8 cellular contexts compared by ENCODE assay signal in genomic region chr17:28760987-28761562, GRCh38. TPM values are rescaled to one million over a fixed set of nuclear protein-coding genes. Genes with fewer than 3 reads are reported as not detected.
DNase-seq lines count a peak whose midpoint lies in the region; ATAC-seq, FAIRE-seq and TF ChIP-seq lines count a peak whose summit lies in the region.
"Had no signal": no experiment of that assay in that cellular context is flagged by ENCODE, and none has a peak within 500 bp of the region (broad histone marks: within the 10 kb centered on the region; RNA-seq: fewer than 3 reads in every experiment).

No MANE protein-coding gene starts in this region.

- WGBS in heart left ventricle, 4 donors = 26 to 55% (median 39%) methylated on average over 5 to 7 of the region's 7 CpGs
- 46 to 47% (median 47%) methylated on average over 7 of the region's 7 CpGs for WGBS in small intestine, 3 donors

- no peak for TF ChIP-seq CTCF in heart left ventricle (IDR thresholded peaks at IDR 0.05)

- DNase-seq in T1000 (lab: John Stamatoyannopoulos, UW) = peak; percentile 35
- DNase-seq in heart left ventricle = peak; percentile 50 to 82 (median 69)
- DNase-seq in small intestine = peak; percentile 48
- no peak for DNase-seq in NCI-H82 (lab: John Stamatoyannopoulos, UW)

- no peak overlapping the region for H3K4me3 Mint-ChIP-seq in IgD-negative memory B cell

- peaks cover 4 to 16% (median 7%) of the 10 kb centered on the region in 3 donors for H3K4me1 Mint-ChIP-seq in IgD-negative memory B cell

- intact Hi-C loops in heart left ventricle (cut with DNase I) = loop anchor here in 9 of 10 donors (5.0 to 10.0 kb wide), 14 partner anchors 39 to 186 kb away; partner anchors contain the start of genes FLOT2 (in 3 of the 9), FAM222B (in 2 of the 9), DHRS13 (in 1 of the 9) and ERAL1 (in 1 of the 9)

- no peak for FAIRE-seq in small intestine (lab: Jason Lieb, UNC)

- TF ChIP-seq POLR2A in heart left ventricle (IDR thresholded peaks at IDR 0.05) = no peak

- H3K4me3 ChIP-seq in heart left ventricle (no peak overlapping the region), small intestine (ENCODE audit: low read depth in 1 of 2, low read length in 2 of 2) (no peak overlapping the region)

- H3K9me3 ChIP-seq in heart left ventricle (no peaks in the 10 kb centered on the region), small intestine (ENCODE audit: control insufficient read depth, low read depth) (no peaks in the 10 kb centered on the region)

- peak overlapping the region in 9 of 12 donors; percentile 5 to 46 (median 30) for H3K27ac ChIP-seq in heart left ventricle
- peak overlapping the region in 1 of 2 donors; percentile 1 for H3K27ac ChIP-seq in small intestine (ENCODE audit: low read depth in 1 of 2, low read length in 1 of 2)

- H3K9me3 Mint-ChIP-seq in IgD-negative memory B cell = no peaks in the 10 kb centered on the region

- H3K27me3 ChIP-seq in heart left ventricle (no peaks in the 10 kb centered on the region), small intestine (ENCODE audit: control insufficient read depth in 2 of 2, insufficient read depth in 2 of 2, low read length in 2 of 2) (no peaks in the 10 kb centered on the region)

- H3K36me3 ChIP-seq in heart left ventricle = peaks cover 0 to 53% (median 43%) of the 10 kb centered on the region in 9 donors
- H3K36me3 ChIP-seq in small intestine (ENCODE audit: control insufficient read depth in 2 of 2, insufficient read depth in 2 of 2, low read length in 2 of 2) = peaks cover 7 to 22% of the 10 kb centered on the region in 2 donors

- H3K4me1 ChIP-seq in heart left ventricle = peaks cover 0 to 32% (median 13%) of the 10 kb centered on the region in 12 donors
- H3K4me1 ChIP-seq in small intestine (ENCODE audit: control insufficient read depth in 2 of 2, insufficient read depth in 1 of 2, low read depth in 1 of 2, low read length in 1 of 2) = no peaks in the 10 kb centered on the region

- peak; percentile 43 to 75 (median 62) for ATAC-seq in heart left ventricle
- ATAC-seq in GM18909 (IDR thresholded peaks at IDR 0.05; ENCODE audit: poor library complexity, unreplicated experiment) = no peak
- no peak for ATAC-seq in GM19035 (IDR thresholded peaks at IDR 0.05; ENCODE audit: unreplicated experiment)

- H3K36me3 Mint-ChIP-seq in IgD-negative memory B cell = no peaks in the 10 kb centered on the region

- H3K27me3 Mint-ChIP-seq in IgD-negative memory B cell = no peaks in the 10 kb centered on the region

- peak overlapping the region in 2 of 3 donors; percentile 35 to 77 for H3K27ac Mint-ChIP-seq in IgD-negative memory B cell

RNA-seq across cellular contexts. Expression of gene TRAF4, which starts 17.3 kb away (rescaled TPM):
- polyA plus RNA-seq in IgD-negative memory B cell (13.8 TPM), heart left ventricle (1 to 10 TPM; 1.9 to 4.5 TPM), small intestine (100 to 1,000 TPM in 2 of 3 donors, 10 to 100 TPM in 1; 58.8 to 203 (median 165) TPM)
- 10 to 100 TPM in 1 of 9 donors, 1 to 10 TPM in 8; 1.5 to 11.5 (median 2.7) TPM for total RNA-seq in heart left ventricle

RNA-seq across cellular contexts. Expression of gene NEK8, which starts 32.5 kb away (rescaled TPM):
- 18.6 TPM for polyA plus RNA-seq in IgD-negative memory B cell
- total RNA-seq in heart left ventricle = 1 to 10 TPM in 5 of 9 donors, under 1 TPM in 4; 0.28 to 2.8 (median 1.2) TPM
- 1 to 10 TPM; 1.0 to 1.1 TPM for polyA plus RNA-seq in heart left ventricle
- 1 to 10 TPM; 3.5 to 3.6 (median 3.6) TPM for polyA plus RNA-seq in small intestine

RNA-seq across cellular contexts. Expression of gene TLCD1, which starts 35.0 kb away (rescaled TPM):
- polyA plus RNA-seq in IgD-negative memory B cell (0.49 TPM), heart left ventricle (10 to 100 TPM in 1 of 2 donors, 1 to 10 TPM in 1; 2.5 to 11.7 TPM), small intestine (10 to 100 TPM; 10.7 to 21.3 (median 12.1) TPM)
- total RNA-seq in heart left ventricle = 1 to 10 TPM in 7 of 9 donors, under 1 TPM in 2; 0.52 to 4.8 (median 1.7) TPM
- polyA plus RNA-seq: neural cell had no signal

RNA-seq across cellular contexts. Expression of gene RPL23A, which starts 41.3 kb away (rescaled TPM):
- polyA plus RNA-seq in IgD-negative memory B cell (6,180 TPM), heart left ventricle (1,000 to 10,000 TPM in 1 of 2 donors, 100 to 1,000 TPM in 1; 458 to 1,439 TPM), small intestine (1,000 to 10,000 TPM in 2 of 3 donors, 100 to 1,000 TPM in 1; 783 to 1,912 (median 1,402) TPM)
- 1,000 to 10,000 TPM in 1 of 9 donors, 100 to 1,000 TPM in 8; 255 to 1,006 (median 869) TPM for total RNA-seq in heart left ventricle

RNA-seq across cellular contexts. Expression of gene RAB34, which starts 43.4 kb away (rescaled TPM):
- polyA plus RNA-seq in IgD-negative memory B cell (6.7 TPM), heart left ventricle (10 to 100 TPM; 17.7 to 25.1 TPM), small intestine (10 to 100 TPM in 2 of 3 donors, 1 to 10 TPM in 1; 4.2 to 33.5 (median 31.0) TPM)
- total RNA-seq in heart left ventricle = 10 to 100 TPM; 11.5 to 31.7 (median 14.9) TPM

Comparison
In these comparisons a context has a peak if more than half of its experiments do, and no peak if none do; other contexts are left out.
1. ATAC-seq: peak in heart left ventricle (4 of 4); none in GM18909 (single experiment) and GM19035 (single experiment).